18 cellular contexts compared by ENCODE assay signal in the genomic region with DNA sequence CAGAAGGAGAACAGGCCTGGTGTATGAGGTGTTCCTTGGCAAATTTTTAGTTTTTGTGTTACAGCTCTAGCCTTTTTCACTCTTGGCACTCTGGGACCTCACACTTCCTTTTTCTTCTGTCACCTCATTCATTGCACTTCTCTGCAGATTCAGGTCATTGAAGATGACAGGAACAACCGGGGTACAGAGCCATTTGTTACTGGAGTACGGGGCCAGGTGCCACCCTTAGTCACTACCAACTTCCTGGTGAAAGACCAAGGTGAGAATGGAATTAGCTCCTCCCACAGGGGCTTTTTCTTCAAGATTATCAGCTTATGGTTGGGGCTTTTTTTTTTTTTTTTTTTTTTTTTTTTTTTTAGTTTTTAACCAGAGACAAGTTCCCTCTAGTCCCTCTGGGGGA. TPM values are rescaled to one million over a fixed set of nuclear protein-coding genes. Genes with fewer than 3 reads are reported as not detected.
DNase-seq lines count a peak whose midpoint lies in the region; ATAC-seq and TF ChIP-seq lines count a peak whose summit lies in the region.
"Had no signal": no experiment of that assay in that cellular context is flagged by ENCODE, and none has a peak within 500 bp of the region (broad histone marks: within the 10 kb centered on the region; RNA-seq: fewer than 3 reads in every experiment).

No MANE protein-coding gene starts in this region.

- BruUV-seq in Calu3 (replicated peaks; lab: Mats Ljungman, UMichigan), result no TSS peak

- no peak overlapping the region for H3K27ac ChIP-seq in CD4-positive, alpha-beta T cell (ENCODE audit: low read depth, low read length)
- H3K27ac ChIP-seq: cardiac muscle cell, right atrium auricular region, suprapubic skin had no signal

- H3K4me1 Mint-ChIP-seq in CD4-positive, alpha-beta T cell (ENCODE audit: low read depth), result peaks cover 32% of the 10 kb centered on the region
- H3K4me1 Mint-ChIP-seq in Calu3 (ENCODE audit: low read depth, unreplicated experiment) (peaks cover 19% of the 10 kb centered on the region), activated B cell treated with CpG ODN at 0.5 μM for 24 hours (peaks cover 24% of the 10 kb centered on the region), memory B cell (peaks cover 17% of the 10 kb centered on the region)
- H3K4me1 Mint-ChIP-seq: WTC11 had no signal

- POLR2A ChIA-PET in CD4-positive, alpha-beta T cell (lab: Charles Lee), result interaction anchor here (1.4 to 2.0 kb wide), 2 partner anchors 7 to 17 kb away, joined by 4 read pairs; no protein-coding TSS in a partner anchor
- POLR2A ChIA-PET in activated B cell treated with CpG ODN at 0.5 μM for 24 hours (lab: Charles Lee), result interaction anchor here (1.4 to 2.3 kb wide), 2 partner anchors 9 to 19 kb away, joined by 10 to 15 read pairs; partner anchors contain the start of gene SEC24C

- ATAC-seq in CD4-positive, alpha-beta T cell (ENCODE audit: poor library complexity), result peak; percentile 14
- ATAC-seq in activated B cell treated with CpG ODN at 0.5 μM for 24 hours (ENCODE audit: low read depth), result peak; percentile 63
- peak; percentile 76 for ATAC-seq in memory B cell (ENCODE audit: low read depth)
- no peak for ATAC-seq in HG02852 (IDR thresholded peaks at IDR 0.05; ENCODE audit: unreplicated experiment)
- ATAC-seq: Right ventricle myocardium inferior, WTC11 had no signal

- H3K27ac Mint-ChIP-seq in CD4-positive, alpha-beta T cell, result peak overlapping the region; percentile 35
- H3K27ac Mint-ChIP-seq in Calu3 (ENCODE audit: unreplicated experiment) (peak overlapping the region; percentile 37), activated B cell treated with CpG ODN at 0.5 μM for 24 hours (peak overlapping the region; percentile 42), memory B cell (peak overlapping the region; percentile 62)
- H3K27ac Mint-ChIP-seq: WTC11 had no signal

- H3K36me3 Mint-ChIP-seq in CD4-positive, alpha-beta T cell (ENCODE audit: low read depth), result peaks cover 94% of the 10 kb centered on the region
- H3K36me3 Mint-ChIP-seq in Calu3 (ENCODE audit: insufficient read depth, unreplicated experiment) (peaks cover 55% of the 10 kb centered on the region), activated B cell treated with CpG ODN at 0.5 μM for 24 hours (ENCODE audit: low read depth) (peaks cover 97% of the 10 kb centered on the region), memory B cell (peaks cover 52% of the 10 kb centered on the region)

- intact Hi-C loops in CD4-positive, alpha-beta T cell (cut with DNase I, micrococcal nuclease), result no loop called here
- intact Hi-C loops in Calu3 (cut with micrococcal nuclease; ENCODE audit: unreplicated experiment) (no loop called here), activated B cell treated with CpG ODN at 0.5 μM for 24 hours (cut with micrococcal nuclease) (no loop called here)

- DNase-seq in CD4-positive, alpha-beta T cell, result no peak
- no peak for DNase-seq in Calu3
- DNase-seq in activated B cell treated with CpG ODN at 0.5 μM for 24 hours, result no peak
- DNase-seq in memory B cell (ENCODE audit: low spot score in 2 of 2), result no peak
- no peak for DNase-seq in putamen (ENCODE audit: low spot score)
- no peak for DNase-seq in NCI-H1417 treated with DMSO at 0.1 percent for 48 hours (lab: John Stamatoyannopoulos, UW)
- DNase-seq: activated CD8-positive, alpha-beta memory T cell treated with anti-CD3 and anti-CD28 coated beads, Interleukin-2, amount 50 U/mL, for 4 hours; effector CD4-positive, alpha-beta T cell; GDM1; kidney; MV-4-11; NCI-H2029 had no signal

- H3K27me3 ChIP-seq in CD4-positive, alpha-beta T cell (ENCODE audit: control insufficient read depth, insufficient read depth, low read length), result no peaks in the 10 kb centered on the region
- H3K27me3 ChIP-seq: cardiac muscle cell, right atrium auricular region, suprapubic skin had no signal

- CTCF ChIA-PET in CD4-positive, alpha-beta T cell (lab: Charles Lee), result interaction anchor here (0.6 kb wide), 2 partner anchors 9 to 245 kb away, joined by 3 read pairs; a partner anchor contains a TSS
- CTCF ChIA-PET in Calu3 (lab: Charles Lee) (interaction anchor here (0.6 to 1.2 kb wide), 2 partner anchors 9 to 124 kb away, joined by 3 read pairs; a partner anchor contains a TSS), activated B cell treated with CpG ODN at 0.5 μM for 24 hours (lab: Charles Lee) (no interaction called here)

- no peak overlapping the region for H3K4me3 Mint-ChIP-seq in CD4-positive, alpha-beta T cell
- no peak overlapping the region for H3K4me3 Mint-ChIP-seq in Calu3 (ENCODE audit: low read depth, unreplicated experiment)
- no peak overlapping the region for H3K4me3 Mint-ChIP-seq in activated B cell treated with CpG ODN at 0.5 μM for 24 hours
- no peak overlapping the region for H3K4me3 Mint-ChIP-seq in memory B cell
- H3K4me3 Mint-ChIP-seq: WTC11 had no signal

- TF ChIP-seq CTCF in CD4-positive, alpha-beta T cell (IDR thresholded peaks at IDR 0.05), result no peak
- TF ChIP-seq CTCF in Calu3 (IDR thresholded peaks at IDR 0.05; ENCODE audit: unreplicated experiment) (no peak), activated B cell treated with CpG ODN at 0.5 μM for 24 hours (IDR thresholded peaks at IDR 0.05) (no peak)

- no peaks in the 10 kb centered on the region for H3K9me3 ChIP-seq in CD4-positive, alpha-beta T cell (ENCODE audit: control insufficient read depth, low read length)
- H3K9me3 ChIP-seq: right atrium auricular region, suprapubic skin had no signal

- no peaks in the 10 kb centered on the region for H3K9me3 Mint-ChIP-seq in CD4-positive, alpha-beta T cell
- H3K9me3 Mint-ChIP-seq in Calu3 (ENCODE audit: low read depth, unreplicated experiment), result no peaks in the 10 kb centered on the region
- H3K9me3 Mint-ChIP-seq in activated B cell treated with CpG ODN at 0.5 μM for 24 hours, result no peaks in the 10 kb centered on the region
- no peaks in the 10 kb centered on the region for H3K9me3 Mint-ChIP-seq in memory B cell
- H3K9me3 Mint-ChIP-seq: WTC11 had no signal

- no peaks in the 10 kb centered on the region for H3K27me3 Mint-ChIP-seq in CD4-positive, alpha-beta T cell
- H3K27me3 Mint-ChIP-seq in Calu3 (ENCODE audit: unreplicated experiment), result no peaks in the 10 kb centered on the region
- H3K27me3 Mint-ChIP-seq in activated B cell treated with CpG ODN at 0.5 μM for 24 hours, result no peaks in the 10 kb centered on the region
- no peaks in the 10 kb centered on the region for H3K27me3 Mint-ChIP-seq in memory B cell

RNA-seq across cellular contexts. Expression of gene CHCHD1, which starts 18.5 kb away (rescaled TPM):
- total RNA-seq in CD4-positive, alpha-beta T cell, result 1 to 10 TPM; 6.3 to 6.8 TPM
- total RNA-seq in Calu3 (2022), result 39.2 and 44.1 TPM in 2 replicates
- 19.3 and 24.2 TPM in 2 replicates for total RNA-seq in activated B cell treated with CpG ODN at 0.5 μM for 24 hours

RNA-seq across cellular contexts. Expression of gene SEC24C, which starts 19.2 kb away (rescaled TPM):
- total RNA-seq in CD4-positive, alpha-beta T cell, result 10 to 100 TPM; 52.0 to 54.2 TPM
- total RNA-seq in Calu3 (2022) (91.7 and 98.4 TPM in 2 replicates), activated B cell treated with CpG ODN at 0.5 μM for 24 hours (78.5 and 89.8 TPM in 2 replicates)

RNA-seq across cellular contexts. Expression of gene ZSWIM8, which starts 22.1 kb away (rescaled TPM):
- 10 to 100 TPM; 66.4 to 70.7 TPM for total RNA-seq in CD4-positive, alpha-beta T cell
- total RNA-seq in Calu3 (2022), result 59.9 and 69.9 TPM in 2 replicates
- total RNA-seq in activated B cell treated with CpG ODN at 0.5 μM for 24 hours, result 67.5 and 93.0 TPM in 2 replicates

RNA-seq across cellular contexts. Expression of gene NDST2, which starts 48.1 kb away (rescaled TPM):
- total RNA-seq in CD4-positive, alpha-beta T cell, result 100 to 1,000 TPM; 121 to 135 TPM
- total RNA-seq in Calu3 (2022) (24.8 and 26.7 TPM in 2 replicates), activated B cell treated with CpG ODN at 0.5 μM for 24 hours (59.4 and 61.7 TPM in 2 replicates)
